In the genomic region with DNA sequence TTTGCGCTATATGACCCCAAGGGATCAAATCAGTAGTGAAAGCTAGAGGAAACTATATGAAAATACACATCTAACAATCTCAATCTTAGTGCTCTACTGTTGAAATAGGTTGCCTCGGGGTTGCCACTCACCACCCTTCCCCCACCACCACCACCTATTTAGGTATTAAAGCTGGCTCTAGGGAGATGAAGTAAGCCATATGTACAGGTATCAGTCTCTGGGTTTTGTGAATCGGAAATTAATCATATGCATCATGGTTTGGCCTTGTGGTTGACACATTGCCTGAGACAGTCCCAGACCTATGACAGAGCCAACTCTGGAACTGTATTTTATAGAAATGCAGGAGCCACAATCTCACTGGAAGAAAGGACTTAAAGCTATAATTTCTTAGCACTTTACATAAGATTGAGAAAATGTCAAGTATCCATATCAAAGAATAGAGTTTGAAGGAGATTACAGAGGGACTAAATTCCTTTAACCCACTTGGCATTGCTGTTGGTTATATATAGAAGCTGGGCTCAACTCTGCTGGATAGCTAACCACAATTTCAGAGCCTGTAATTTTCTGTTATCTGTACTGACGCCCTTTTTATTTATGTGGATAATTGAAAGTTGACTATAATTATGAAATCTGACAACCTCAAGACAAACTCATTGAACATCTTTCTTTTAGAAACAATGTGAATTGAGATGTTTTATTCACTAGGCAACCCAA, we compare ENCODE assay signal across 12 cellular contexts. TPM values are rescaled to one million over a fixed set of nuclear protein-coding genes. Genes with fewer than 3 reads are reported as not detected.
DNase-seq lines count a peak whose midpoint lies in the region; ATAC-seq and TF ChIP-seq lines count a peak whose summit lies in the region.
"Had no signal": no experiment of that assay in that cellular context is flagged by ENCODE, and none has a peak within 500 bp of the region (broad histone marks: within the 10 kb centered on the region; RNA-seq: fewer than 3 reads in every experiment).

No MANE protein-coding gene starts in this region.

- H3K9me3 ChIP-seq in lower lobe of right lung = no peaks in the 10 kb centered on the region
- H3K9me3 ChIP-seq: Caco-2 had no signal

- H3K36me3 ChIP-seq in KMS-11 (ENCODE audit: insufficient read depth) = no peaks in the 10 kb centered on the region
- no peaks in the 10 kb centered on the region for H3K36me3 ChIP-seq in lower lobe of right lung

- H3K27ac ChIP-seq in KMS-11 (peak overlapping the region; percentile 20), lower lobe of right lung (no peak overlapping the region)

- peak overlapping the region; percentile 53 for H3K4me2 ChIP-seq in KMS-11

- TF ChIP-seq CTCF in KMS-11 (conservative IDR thresholded peaks at IDR 0.05; ENCODE audit: low read depth, low read length) (no peak), lower lobe of right lung (IDR thresholded peaks at IDR 0.05) (no peak)

- no peak overlapping the region for H3K4me3 ChIP-seq in KMS-11 (IDR thresholded peaks at IDR 0.05; ENCODE audit: insufficient read depth, low read depth, low read length)
- H3K4me3 ChIP-seq in lower lobe of right lung = no peak overlapping the region

- peaks cover 22% of the 10 kb centered on the region for H3K4me1 ChIP-seq in KMS-11 (ENCODE audit: low read depth, poor library complexity, severe bottlenecking)
- peaks cover 18% of the 10 kb centered on the region for H3K4me1 ChIP-seq in lower lobe of right lung
- H3K4me1 ChIP-seq: Caco-2 had no signal

- ATAC-seq in GM18520 (IDR thresholded peaks at IDR 0.05; ENCODE audit: unreplicated experiment) (peak; percentile 36), GM21786 (IDR thresholded peaks at IDR 0.05; ENCODE audit: unreplicated experiment) (peak; percentile 29), lower lobe of right lung (peak; percentile 14 to 46), HG03039 (IDR thresholded peaks at IDR 0.05; ENCODE audit: unreplicated experiment) (no peak)

- H3K79me2 ChIP-seq in KMS-11 (ENCODE audit: insufficient read depth, low read depth) = no peaks in the 10 kb centered on the region

- DNase-seq in lower lobe of right lung (no peak), GM19238 (ENCODE audit: insufficient read length, low spot score) (no peak), NCI-H2081 (lab: John Stamatoyannopoulos, UW) (no peak), KG1 (lab: John Stamatoyannopoulos, UW) (no peak)
- DNase-seq: Caco-2; effector memory CD8-positive, alpha-beta T cell; NCI-H1092; stimulated activated CD4-positive, alpha-beta T cell treated with anti-CD3 and anti-CD28 coated beads, Interleukin-2, amount 100 ng/mL, for 24 hours had no signal

- no peaks in the 10 kb centered on the region for H3K27me3 ChIP-seq in KMS-11 (ENCODE audit: insufficient read depth, low read depth)
- H3K27me3 ChIP-seq in lower lobe of right lung (ENCODE audit: low read depth) = no peaks in the 10 kb centered on the region

- peak overlapping the region; percentile 35; the same call in 1 of the 2 replicates for H2AFZ ChIP-seq in KMS-11 (ENCODE audit: low read depth)

- H4K20me1 ChIP-seq in KMS-11 (ENCODE audit: insufficient read depth) = no peaks in the 10 kb centered on the region

- H3K9ac ChIP-seq in KMS-11 = no peak overlapping the region

- intact Hi-C loops in lower lobe of right lung (cut with DNase I) = no loop called here

RNA-seq across cellular contexts. Expression of a gene that starts 26.7 kb away (rescaled TPM):
- total RNA-seq in lower lobe of right lung = 48.9 TPM
